In genomic region chr13:22232186-22232585, GRCh38 we compare ENCODE assay signal across 24 cellular contexts.
"Had no signal": no experiment of that assay in that cellular context is flagged by ENCODE, and none has a peak within 500 bp of the region (broad histone marks: within the 10 kb centered on the region; RNA-seq: fewer than 3 reads in every experiment).

No MANE protein-coding gene starts in this region.

- DNase-seq: activated CD4-positive, alpha-beta T cell treated with anti-CD3 and anti-CD28 coated beads for 1 hour; activated CD4-positive, alpha-beta T cell treated with anti-CD3 and anti-CD28 coated beads, Interleukin-2, amount 50 U/mL, for 1 hour; activated CD8-positive, alpha-beta T cell treated with anti-CD3 and anti-CD28 coated beads, Interleukin-2, amount 10 ng/mL, durations not matched to agents 7 days and 5 days; activated gamma-delta T cell; anterior cingulate cortex; body of pancreas; effector CD4-positive, alpha-beta T cell; erythroblast; foreskin keratinocyte; immature natural killer cell; kidney glomerular epithelial cell; left lung; naive B cell; nucleus accumbens; posterior cingulate gyrus; right lobe of liver; stimulated activated CD4-positive, alpha-beta T cell treated with anti-CD3 and anti-CD28 coated beads, Interleukin-2, amount 100 ng/mL, for 24 hours; transverse colon; uterus had no signal

- H3K4me3 ChIP-seq: body of pancreas, cardiac muscle cell, hepatocyte, left lung, lung, right lobe of liver, skin epidermis, transverse colon, uterus had no signal

- H3K27ac ChIP-seq: body of pancreas, cardiac muscle cell, foreskin keratinocyte, hepatocyte, left lung, right lobe of liver, skin epidermis, transverse colon, uterus, VCaP had no signal

- H3K27me3 ChIP-seq: body of pancreas, cardiac muscle cell, foreskin keratinocyte, hepatocyte, left lung, right lobe of liver, transverse colon, uterus had no signal

- H3K9me3 ChIP-seq: body of pancreas, left lung, right lobe of liver, transverse colon, uterus had no signal

- H3K4me2 ChIP-seq: hepatocyte had no signal

- H3K36me3 ChIP-seq: cardiac muscle cell, left lung, right lobe of liver, transverse colon, uterus had no signal

- H3K4me1 ChIP-seq: body of pancreas, foreskin keratinocyte, left lung, right lobe of liver, uterus had no signal
